ENCODE assay signal across 9 cellular contexts in the genomic region with DNA sequence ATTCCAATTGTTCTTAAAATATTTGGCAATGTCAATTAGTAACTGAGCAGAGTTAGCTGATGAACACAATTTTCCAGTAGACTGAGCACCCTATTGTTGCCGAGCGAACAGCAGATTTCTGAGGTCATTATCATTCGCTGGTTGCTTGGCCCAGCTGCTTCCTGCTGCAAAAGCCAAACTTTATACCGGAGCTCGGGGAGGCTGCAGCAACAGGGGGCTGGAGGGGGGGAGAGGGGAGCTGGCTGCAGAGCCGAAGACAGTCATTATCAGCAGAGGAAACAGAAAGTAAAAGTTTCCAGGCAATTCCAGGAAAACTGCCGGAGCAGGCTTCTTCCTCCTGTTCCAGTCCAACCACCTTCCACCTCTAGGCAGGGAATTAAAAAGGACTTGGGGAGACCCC.
DNase-seq lines count a peak whose midpoint lies in the region; ATAC-seq and TF ChIP-seq lines count a peak whose summit lies in the region.
"Had no signal": no experiment of that assay in that cellular context is flagged by ENCODE, and none has a peak within 500 bp of the region (broad histone marks: within the 10 kb centered on the region; RNA-seq: fewer than 3 reads in every experiment).

No MANE protein-coding gene starts in this region.

- intact Hi-C loops in uterus (cut with DNase I; ENCODE audit: low total_unique reads), result no loop called here

- no peaks in the 10 kb centered on the region for H3K36me3 Mint-ChIP-seq in endodermal cell (ENCODE audit: low read depth)
- no peaks in the 10 kb centered on the region for H3K36me3 Mint-ChIP-seq in mesothelial cell of epicardium

- POLR2A ChIA-PET in SK-N-SH (lab: Yijun Ruan, JAX), result interaction anchor here (0.7 kb wide), 1 partner anchor 180 kb away, joined by 4 read pairs; no protein-coding TSS in a partner anchor

- TF ChIP-seq CTCF in SK-N-SH (IDR thresholded peaks at IDR 0.05), result no peak
- TF ChIP-seq CTCF in endodermal cell (conservative IDR thresholded peaks at IDR 0.05), result no peak
- TF ChIP-seq CTCF in mesothelial cell of epicardium (IDR thresholded peaks at IDR 0.05; ENCODE audit: unreplicated experiment), result no peak
- no peak for TF ChIP-seq CTCF in uterus (IDR thresholded peaks at IDR 0.05)
- TF ChIP-seq CTCF in omental fat pad (IDR thresholded peaks at IDR 0.05), result no peak

- TF ChIP-seq EP300 in SK-N-SH (IDR thresholded peaks at IDR 0.05; ENCODE audit: borderline replicate concordance in 1 of 2, low read depth in 1 of 2, low read length in 1 of 2), result no peak

- peaks cover 12 to 16% of the 10 kb centered on the region in 2 experiments; a peak in 3 of 4 replicates for H3K4me1 ChIP-seq in SK-N-SH (ENCODE audit: control insufficient read depth in 1 of 2, insufficient read depth in 2 of 2, low read depth in 1 of 2, low read length in 1 of 2)
- H3K4me1 ChIP-seq in endodermal cell (ENCODE audit: control insufficient read depth, insufficient read depth, low read length), result no peaks in the 10 kb centered on the region
- H3K4me1 ChIP-seq in uterus, result no peaks in the 10 kb centered on the region

- no peak for TF ChIP-seq RAD21 in SK-N-SH (IDR thresholded peaks at IDR 0.05; ENCODE audit: low read length)

- H3K36me3 ChIP-seq in SK-N-SH (replicated peaks in 1 of 2; ENCODE audit: control insufficient read depth in 1 of 2, insufficient read depth in 2 of 2, low read length in 1 of 2), result no peaks in the 10 kb centered on the region
- no peaks in the 10 kb centered on the region for H3K36me3 ChIP-seq in endodermal cell (ENCODE audit: control insufficient read depth, insufficient read depth, low read length)
- H3K36me3 ChIP-seq in uterus, result no peaks in the 10 kb centered on the region

- H2AFZ ChIP-seq in SK-N-SH (ENCODE audit: low read depth), result no peak overlapping the region

- H3K4me3 ChIP-seq in SK-N-SH (ENCODE audit: low read depth in 2 of 2, low read length in 1 of 2) (peak overlapping the region in 1 of 2 experiments; percentile 4; a peak in 1 of 4 replicates), endodermal cell (ENCODE audit: low read length) (no peak overlapping the region), uterus (peak overlapping the region; percentile 7 to 27)

- H3K9me2 ChIP-seq in SK-N-SH, result no peaks in the 10 kb centered on the region

- ATAC-seq in SK-N-SH treated with all-trans-retinoic acid at 6 μM for 48 hours (no peak), omental fat pad (ENCODE audit: low FRiP score) (no peak)

- H3K27ac ChIP-seq in SK-N-SH (ENCODE audit: low read depth in 2 of 2, low read length in 1 of 2), result peak overlapping the region in 1 of 2 experiments; percentile 60; a peak in 2 of 4 replicates
- peak overlapping the region; percentile 93 for H3K27ac ChIP-seq in endodermal cell (ENCODE audit: low read depth, low read length)
- peak overlapping the region; percentile 45 to 56 for H3K27ac ChIP-seq in uterus

- CTCF ChIA-PET in SK-N-SH (lab: Yijun Ruan, JAX), result no interaction called here

- H3K4me1 Mint-ChIP-seq in endodermal cell (peaks cover 26% of the 10 kb centered on the region), mesothelial cell of epicardium (peaks cover 38% of the 10 kb centered on the region)

- WGBS in SK-N-SH (ENCODE audit: low lambda C conversion rate), result 7% methylated on average over 7 of the region's 7 CpGs
- WGBS in endodermal cell (ENCODE audit: insufficient coverage in 1 of 2, insufficient read length in 1 of 2), 2 experiments, result 28% methylated on average over 7 of the region's 7 CpGs; no CpG with 5 or more reads in 1 of the 2 experiments

- DNase-seq in SK-N-SH, result peak; percentile 84
- DNase-seq in endodermal cell, result peak; percentile 78
- DNase-seq in mesothelial cell of epicardium (ENCODE audit: low spot score in 2 of 2, unreplicated experiment in 2 of 2), result peak in 1 of 2 experiments; percentile 37
- peak; percentile 40 to 48 for DNase-seq in uterus
- no peak for DNase-seq in omental fat pad (ENCODE audit: low spot score)
- DNase-seq in stimulated activated naive CD4-positive, alpha-beta T cell (lab: John Stamatoyannopoulos, UW), result no peak
- no peak for DNase-seq in activated CD8-positive, alpha-beta memory T cell treated with anti-CD3 and anti-CD28 coated beads for 24 hours
- DNase-seq: NCI-H2107 had no signal

- H3K9me3 ChIP-seq in SK-N-SH (no peaks in the 10 kb centered on the region), endodermal cell (ENCODE audit: control insufficient read depth, low read length) (no peaks in the 10 kb centered on the region), uterus (no peaks in the 10 kb centered on the region)

- no peak overlapping the region for H3K4me2 ChIP-seq in SK-N-SH

- H3K27me3 ChIP-seq in SK-N-SH (ENCODE audit: insufficient read depth), result no peaks in the 10 kb centered on the region
- no peaks in the 10 kb centered on the region for H3K27me3 ChIP-seq in endodermal cell (ENCODE audit: control insufficient read depth, insufficient read depth, low read length, poor library complexity, severe bottlenecking)
- no peaks in the 10 kb centered on the region for H3K27me3 ChIP-seq in uterus

- H3F3A ChIP-seq in SK-N-SH (replicated peaks; ENCODE audit: insufficient read depth), result no peaks in the 10 kb centered on the region

- no peaks in the 10 kb centered on the region for H3K79me2 ChIP-seq in SK-N-SH (ENCODE audit: insufficient read depth)

- no peak overlapping the region for H3K4me3 Mint-ChIP-seq in endodermal cell
- peak overlapping the region; percentile 53 for H3K4me3 Mint-ChIP-seq in mesothelial cell of epicardium

- H3K9ac ChIP-seq in SK-N-SH, result no peak overlapping the region
- no peak overlapping the region for H3K9ac ChIP-seq in endodermal cell (ENCODE audit: extremely low read depth, low read length, poor library complexity, severe bottlenecking)

- no peaks in the 10 kb centered on the region for H3K27me3 Mint-ChIP-seq in endodermal cell (ENCODE audit: insufficient read depth)
- H3K27me3 Mint-ChIP-seq in mesothelial cell of epicardium (ENCODE audit: low read depth), result peaks cover 38% of the 10 kb centered on the region

- no peak for TF ChIP-seq POLR2A in uterus (IDR thresholded peaks at IDR 0.05)

- no peak overlapping the region for H3K27ac Mint-ChIP-seq in endodermal cell
- peak overlapping the region; percentile 88 for H3K27ac Mint-ChIP-seq in mesothelial cell of epicardium

- H3K9me3 Mint-ChIP-seq in endodermal cell (no peaks in the 10 kb centered on the region), mesothelial cell of epicardium (no peaks in the 10 kb centered on the region)

- no peaks in the 10 kb centered on the region for H4K20me1 ChIP-seq in SK-N-SH (ENCODE audit: insufficient read depth)

TF ChIP-seq in SK-N-SH, 30 proteins besides CTCF, POLR2A, EP300 and RAD21:
- TF ChIP-seq YY1 (IDR thresholded peaks at IDR 0.05; ENCODE audit: low read depth) (no peak), TEAD4 (IDR thresholded peaks at IDR 0.05; ENCODE audit: borderline replicate concordance, insufficient read depth) (no peak), NFIC (IDR thresholded peaks at IDR 0.05; ENCODE audit: borderline replicate concordance) (no peak), TCF12 (IDR thresholded peaks at IDR 0.05) (no peak), NRF1 (IDR thresholded peaks at IDR 0.05; ENCODE audit: low read depth, low read length) (no peak)
- TF ChIP-seq, protein P1, sequence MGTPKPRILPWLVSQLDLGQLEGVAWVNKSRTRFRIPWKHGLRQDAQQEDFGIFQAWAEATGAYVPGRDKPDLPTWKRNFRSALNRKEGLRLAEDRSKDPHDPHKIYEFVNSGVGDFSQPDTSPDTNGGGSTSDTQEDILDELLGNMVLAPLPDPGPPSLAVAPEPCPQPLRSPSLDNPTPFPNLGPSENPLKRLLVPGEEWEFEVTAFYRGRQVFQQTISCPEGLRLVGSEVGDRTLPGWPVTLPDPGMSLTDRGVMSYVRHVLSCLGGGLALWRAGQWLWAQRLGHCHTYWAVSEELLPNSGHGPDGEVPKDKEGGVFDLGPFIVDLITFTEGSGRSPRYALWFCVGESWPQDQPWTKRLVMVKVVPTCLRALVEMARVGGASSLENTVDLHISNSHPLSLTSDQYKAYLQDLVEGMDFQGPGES (IDR thresholded peaks at IDR 0.05; ENCODE audit: low read depth, low read length), result no peak
- TF ChIP-seq, protein P2, sequence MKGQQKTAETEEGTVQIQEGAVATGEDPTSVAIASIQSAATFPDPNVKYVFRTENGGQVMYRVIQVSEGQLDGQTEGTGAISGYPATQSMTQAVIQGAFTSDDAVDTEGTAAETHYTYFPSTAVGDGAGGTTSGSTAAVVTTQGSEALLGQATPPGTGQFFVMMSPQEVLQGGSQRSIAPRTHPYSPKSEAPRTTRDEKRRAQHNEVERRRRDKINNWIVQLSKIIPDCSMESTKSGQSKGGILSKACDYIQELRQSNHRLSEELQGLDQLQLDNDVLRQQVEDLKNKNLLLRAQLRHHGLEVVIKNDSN (IDR thresholded peaks at IDR 0.05; ENCODE audit: borderline replicate concordance, low read depth), result no peak

TF ChIP-seq in SK-N-SH treated with all-trans-retinoic acid at 6 μM for 48 hours, 23 proteins besides CTCF, POLR2A, EP300 and RAD21 (continues in another document):
- TF ChIP-seq ZNF565 (CRISPR knock-in tag; conservative IDR thresholded peaks at IDR 0.05; ENCODE audit: low read depth) (no peak), ISL1 (CRISPR knock-in tag; IDR thresholded peaks at IDR 0.05) (no peak), BACH2 (CRISPR knock-in tag; IDR thresholded peaks at IDR 0.05; ENCODE audit: borderline replicate concordance) (no peak), ZNF8 (CRISPR knock-in tag; IDR thresholded peaks at IDR 0.05) (no peak), SNAI2 (CRISPR knock-in tag; IDR thresholded peaks at IDR 0.05) (no peak), ZNF70 (CRISPR knock-in tag; IDR thresholded peaks at IDR 0.05) (no peak), CSDC2 (CRISPR knock-in tag; IDR thresholded peaks at IDR 0.05) (no peak), ARNTL (CRISPR knock-in tag; IDR thresholded peaks at IDR 0.05; ENCODE audit: borderline replicate concordance, low read depth) (no peak), TOX (CRISPR knock-in tag; IDR thresholded peaks at IDR 0.05; ENCODE audit: borderline replicate concordance) (no peak), ZC3H10 (CRISPR knock-in tag; IDR thresholded peaks at IDR 0.05) (no peak), GLIS3 (CRISPR knock-in tag; IDR thresholded peaks at IDR 0.05) (no peak)
- TF ChIP-seq, protein P3, sequence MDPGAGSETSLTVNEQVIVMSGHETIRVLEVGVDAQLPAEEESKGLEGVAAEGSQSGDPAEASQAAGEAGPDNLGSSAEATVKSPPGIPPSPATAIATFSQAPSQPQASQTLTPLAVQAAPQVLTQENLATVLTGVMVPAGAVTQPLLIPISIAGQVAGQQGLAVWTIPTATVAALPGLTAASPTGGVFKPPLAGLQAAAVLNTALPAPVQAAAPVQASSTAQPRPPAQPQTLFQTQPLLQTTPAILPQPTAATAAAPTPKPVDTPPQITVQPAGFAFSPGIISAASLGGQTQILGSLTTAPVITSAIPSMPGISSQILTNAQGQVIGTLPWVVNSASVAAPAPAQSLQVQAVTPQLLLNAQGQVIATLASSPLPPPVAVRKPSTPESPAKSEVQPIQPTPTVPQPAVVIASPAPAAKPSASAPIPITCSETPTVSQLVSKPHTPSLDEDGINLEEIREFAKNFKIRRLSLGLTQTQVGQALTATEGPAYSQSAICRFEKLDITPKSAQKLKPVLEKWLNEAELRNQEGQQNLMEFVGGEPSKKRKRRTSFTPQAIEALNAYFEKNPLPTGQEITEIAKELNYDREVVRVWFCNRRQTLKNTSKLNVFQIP (CRISPR knock-in tag; IDR thresholded peaks at IDR 0.05; ENCODE audit: borderline replicate concordance, low read depth), result no peak

Comparison
In these comparisons a context has a peak if more than half of its experiments do, and no peak if none do; other contexts are left out.
1. DNase-seq: peak in SK-N-SH (single experiment), endodermal cell (single experiment) and uterus (2 of 2); none in omental fat pad (single experiment), stimulated activated naive CD4-positive, alpha-beta T cell (0 of 6) and activated CD8-positive, alpha-beta memory T cell treated with anti-CD3 and anti-CD28 coated beads for 24 hours (single experiment).